Comparison of ENCODE assay signal across 12 cellular contexts in genomic region chr1:23597635-23598388, GRCh38. TPM values are rescaled to one million over a fixed set of nuclear protein-coding genes. Genes with fewer than 3 reads are reported as not detected.
A peak's percentile ranks its signal among the peaks of the same experiment; 100 is the strongest.
DNase-seq lines count a peak whose midpoint lies in the region; ATAC-seq and TF ChIP-seq lines count a peak whose summit lies in the region.
"Had no signal": no experiment of that assay in that cellular context is flagged by ENCODE, and none has a peak within 500 bp of the region (broad histone marks: within the 10 kb centered on the region; RNA-seq: fewer than 3 reads in every experiment).

No MANE protein-coding gene starts in this region.

- H4K20me1 ChIP-seq in Loucy (ENCODE audit: insufficient read depth, low read length, poor library complexity, severe bottlenecking), result no peaks in the 10 kb centered on the region

- POLR2A ChIA-PET in activated CD4-positive, alpha-beta T cell treated with anti-CD3 and anti-CD28 coated beads for 36 hours (lab: Charles Lee), result interaction anchor here (1.0 kb wide), 1 partner anchor 21 kb away, joined by 3 read pairs; no protein-coding TSS in a partner anchor
- POLR2A ChIA-PET in activated naive CD8-positive, alpha-beta T cell treated with anti-CD3 and anti-CD28 coated beads, Interleukin-2, amount 10 ng/mL, durations not matched to agents 7 days and 5 days (lab: Charles Lee), result interaction anchor here (0.5 to 9.1 kb wide), 8 partner anchors 14 to 75 kb away, joined by 3 to 141 read pairs (median 4); partner anchors contain the start of gene ID3

- TF ChIP-seq CTCF in Loucy (conservative IDR thresholded peaks at IDR 0.05; ENCODE audit: low read length) (no peak), osteocyte (IDR thresholded peaks at IDR 0.05) (no peak), colonic mucosa (IDR thresholded peaks at IDR 0.05) (no peak)

- H3K36me3 ChIP-seq in Loucy (ENCODE audit: insufficient read depth, low read length) (no peaks in the 10 kb centered on the region), colonic mucosa (no peaks in the 10 kb centered on the region)
- H3K36me3 ChIP-seq in effector memory CD4-positive, alpha-beta T cell (ENCODE audit: control insufficient read depth, insufficient read depth, low read length), result no peaks in the 10 kb centered on the region
- H3K36me3 ChIP-seq: heart right ventricle, SJSA1 had no signal

- DNase-seq in activated CD4-positive, alpha-beta T cell treated with anti-CD3 and anti-CD28 coated beads for 36 hours, result no peak
- no peak for DNase-seq in activated CD4-positive, alpha-beta T cell treated with anti-CD3 and anti-CD28 coated beads for 4 hours
- no peak for DNase-seq in activated naive CD8-positive, alpha-beta T cell treated with anti-CD3 and anti-CD28 coated beads, Interleukin-2, amount 10 ng/mL, durations not matched to agents 7 days and 5 days
- no peak for DNase-seq in osteocyte (ENCODE audit: extremely low spot score, unreplicated experiment)
- no peak for DNase-seq in stimulated activated CD8-positive, alpha-beta memory T cell treated with anti-CD3 and anti-CD28 coated beads, Interleukin-4, amount 100 ng/mL, for 48 hours
- DNase-seq in effector memory CD4-positive, alpha-beta T cell, result no peak
- DNase-seq in colonic mucosa, result no peak
- DNase-seq: heart right ventricle; mucosa of descending colon; stimulated activated CD4-positive, alpha-beta T cell treated with anti-CD3 and anti-CD28 coated beads, Interleukin-15, amount 100 ng/mL, for 24 hours had no signal

- H3K36me3 Mint-ChIP-seq in activated CD4-positive, alpha-beta T cell treated with anti-CD3 and anti-CD28 coated beads for 36 hours (ENCODE audit: low read depth), result no peaks in the 10 kb centered on the region
- H3K36me3 Mint-ChIP-seq in activated naive CD8-positive, alpha-beta T cell treated with anti-CD3 and anti-CD28 coated beads, Interleukin-2, amount 10 ng/mL, durations not matched to agents 7 days and 5 days, result no peaks in the 10 kb centered on the region
- no peaks in the 10 kb centered on the region for H3K36me3 Mint-ChIP-seq in osteocyte (ENCODE audit: unreplicated experiment)

- no peaks in the 10 kb centered on the region for H3K79me2 ChIP-seq in Loucy (ENCODE audit: insufficient read depth, low read length)

- H3K9me2 ChIP-seq in Loucy (replicated peaks; ENCODE audit: low read depth, low read length), result no peaks in the 10 kb centered on the region

- peaks cover 53% of the 10 kb centered on the region for H3K4me1 ChIP-seq in Loucy (ENCODE audit: insufficient read depth, low read length, poor library complexity, severe bottlenecking)
- H3K4me1 ChIP-seq in effector memory CD4-positive, alpha-beta T cell (ENCODE audit: control insufficient read depth, insufficient read depth, low read length, poor library complexity, severe bottlenecking), result peaks cover 81% of the 10 kb centered on the region
- no peaks in the 10 kb centered on the region for H3K4me1 ChIP-seq in colonic mucosa

- ATAC-seq in activated CD4-positive, alpha-beta T cell treated with anti-CD3 and anti-CD28 coated beads for 36 hours, result no peak
- ATAC-seq in activated naive CD8-positive, alpha-beta T cell treated with anti-CD3 and anti-CD28 coated beads, Interleukin-2, amount 10 ng/mL, durations not matched to agents 7 days and 5 days (ENCODE audit: low read depth), result no peak
- ATAC-seq: mucosa of descending colon had no signal

- H3F3A ChIP-seq in Loucy (ENCODE audit: low read depth), result no peaks in the 10 kb centered on the region

- peak overlapping the region; percentile 6 for H3K9ac ChIP-seq in Loucy (ENCODE audit: low read depth, low read length, poor library complexity, severe bottlenecking)
- H3K9ac ChIP-seq in colonic mucosa (ENCODE audit: low read depth in 2 of 2, low read length in 2 of 2), result no peak overlapping the region

- H3K27me3 Mint-ChIP-seq in activated CD4-positive, alpha-beta T cell treated with anti-CD3 and anti-CD28 coated beads for 36 hours, result no peaks in the 10 kb centered on the region
- H3K27me3 Mint-ChIP-seq in activated naive CD8-positive, alpha-beta T cell treated with anti-CD3 and anti-CD28 coated beads, Interleukin-2, amount 10 ng/mL, durations not matched to agents 7 days and 5 days, result no peaks in the 10 kb centered on the region
- H3K27me3 Mint-ChIP-seq in osteocyte (ENCODE audit: unreplicated experiment), result no peaks in the 10 kb centered on the region

- H3K4me3 Mint-ChIP-seq in activated CD4-positive, alpha-beta T cell treated with anti-CD3 and anti-CD28 coated beads for 36 hours, result no peak overlapping the region
- H3K4me3 Mint-ChIP-seq in activated naive CD8-positive, alpha-beta T cell treated with anti-CD3 and anti-CD28 coated beads, Interleukin-2, amount 10 ng/mL, durations not matched to agents 7 days and 5 days, result peak overlapping the region; percentile 55
- H3K4me3 Mint-ChIP-seq in osteocyte (ENCODE audit: unreplicated experiment), result no peak overlapping the region

- peak overlapping the region; percentile 18 for H3K4me2 ChIP-seq in Loucy (ENCODE audit: low read depth, low read length, poor library complexity, severe bottlenecking)

- no peaks in the 10 kb centered on the region for H3K9me3 ChIP-seq in Loucy (ENCODE audit: insufficient read depth, low read depth, low read length)
- no peaks in the 10 kb centered on the region for H3K9me3 ChIP-seq in effector memory CD4-positive, alpha-beta T cell (ENCODE audit: control insufficient read depth, low read length)
- no peaks in the 10 kb centered on the region for H3K9me3 ChIP-seq in colonic mucosa
- H3K9me3 ChIP-seq: heart right ventricle, mucosa of descending colon, SJSA1 had no signal

- H3K27ac ChIP-seq in effector memory CD4-positive, alpha-beta T cell (ENCODE audit: insufficient read depth, low read length, poor library complexity, severe bottlenecking), result no peak overlapping the region
- no peak overlapping the region for H3K27ac ChIP-seq in colonic mucosa
- H3K27ac ChIP-seq: SJSA1 had no signal

- CTCF ChIA-PET in activated CD4-positive, alpha-beta T cell treated with anti-CD3 and anti-CD28 coated beads for 36 hours (lab: Charles Lee), result interaction anchor here (0.7 to 2.4 kb wide), 9 partner anchors 16 to 54 kb away, joined by 3 to 10 read pairs (median 4); partner anchors contain the start of gene ID3

- H3K27me3 ChIP-seq in Loucy (ENCODE audit: insufficient read depth, low read length, poor library complexity, severe bottlenecking) (no peaks in the 10 kb centered on the region), colonic mucosa (no peaks in the 10 kb centered on the region)
- no peaks in the 10 kb centered on the region for H3K27me3 ChIP-seq in effector memory CD4-positive, alpha-beta T cell (replicated peaks; ENCODE audit: control insufficient read depth, insufficient read depth, low read length, poor library complexity, severe bottlenecking)
- H3K27me3 ChIP-seq: heart right ventricle, SJSA1 had no signal

- H3K4me3 ChIP-seq in Loucy (ENCODE audit: low read length, poor library complexity, severe bottlenecking) (no peak overlapping the region), colonic mucosa (no peak overlapping the region)
- H3K4me3 ChIP-seq in effector memory CD4-positive, alpha-beta T cell (ENCODE audit: insufficient read depth, low read depth, low read length, poor library complexity, severe bottlenecking), result no peak overlapping the region
- H3K4me3 ChIP-seq: heart right ventricle, mucosa of descending colon, SJSA1 had no signal

- H2AFZ ChIP-seq in Loucy (ENCODE audit: low read length), result peak overlapping the region; percentile 36

- H3K4me1 Mint-ChIP-seq in activated CD4-positive, alpha-beta T cell treated with anti-CD3 and anti-CD28 coated beads for 36 hours, result peaks cover 93% of the 10 kb centered on the region
- H3K4me1 Mint-ChIP-seq in activated naive CD8-positive, alpha-beta T cell treated with anti-CD3 and anti-CD28 coated beads, Interleukin-2, amount 10 ng/mL, durations not matched to agents 7 days and 5 days, result peaks cover 86% of the 10 kb centered on the region
- peaks cover 28% of the 10 kb centered on the region for H3K4me1 Mint-ChIP-seq in osteocyte (ENCODE audit: unreplicated experiment)

- H3K27ac Mint-ChIP-seq in activated CD4-positive, alpha-beta T cell treated with anti-CD3 and anti-CD28 coated beads for 36 hours, result peak overlapping the region; percentile 70
- H3K27ac Mint-ChIP-seq in activated naive CD8-positive, alpha-beta T cell treated with anti-CD3 and anti-CD28 coated beads, Interleukin-2, amount 10 ng/mL, durations not matched to agents 7 days and 5 days, result peak overlapping the region; percentile 91
- peak overlapping the region; percentile 25 for H3K27ac Mint-ChIP-seq in osteocyte (ENCODE audit: unreplicated experiment)

- intact Hi-C loops in activated CD4-positive, alpha-beta T cell treated with anti-CD3 and anti-CD28 coated beads for 36 hours (cut with DNase I, micrococcal nuclease), result no loop called here
- intact Hi-C loops in colonic mucosa (cut with DNase I), result no loop called here

- no peaks in the 10 kb centered on the region for H3K9me3 Mint-ChIP-seq in activated CD4-positive, alpha-beta T cell treated with anti-CD3 and anti-CD28 coated beads for 36 hours (ENCODE audit: low read depth)
- no peaks in the 10 kb centered on the region for H3K9me3 Mint-ChIP-seq in activated naive CD8-positive, alpha-beta T cell treated with anti-CD3 and anti-CD28 coated beads, Interleukin-2, amount 10 ng/mL, durations not matched to agents 7 days and 5 days
- H3K9me3 Mint-ChIP-seq in osteocyte (ENCODE audit: unreplicated experiment), result no peaks in the 10 kb centered on the region

RNA-seq across cellular contexts. Expression of gene ID3, which starts 38.5 kb away (rescaled TPM):
- 10 to 100 TPM; 42.6 to 43.9 TPM for total RNA-seq in activated CD4-positive, alpha-beta T cell treated with anti-CD3 and anti-CD28 coated beads for 36 hours
- total RNA-seq in activated naive CD8-positive, alpha-beta T cell treated with anti-CD3 and anti-CD28 coated beads, Interleukin-2, amount 10 ng/mL, durations not matched to agents 7 days and 5 days, result 10 to 100 TPM; 44.0 to 51.1 TPM
- total RNA-seq in osteocyte, result 73.5 and 86.9 TPM in 2 replicates
- 100 to 1,000 TPM; 106 to 221 TPM for total RNA-seq in colonic mucosa

Comparison
In these comparisons a context has a peak if more than half of its experiments do, and no peak if none do; other contexts are left out.
1. H3K27ac Mint-ChIP-seq: peak in every context shown above with its lines; median percentile 91 in activated naive CD8-positive, alpha-beta T cell treated with anti-CD3 and anti-CD28 coated beads, Interleukin-2, amount 10 ng/mL, durations not matched to agents 7 days and 5 days; 70 in activated CD4-positive, alpha-beta T cell treated with anti-CD3 and anti-CD28 coated beads for 36 hours; 25 in osteocyte.